ENCODE assay signal across 1 cellular context in the genomic region with DNA sequence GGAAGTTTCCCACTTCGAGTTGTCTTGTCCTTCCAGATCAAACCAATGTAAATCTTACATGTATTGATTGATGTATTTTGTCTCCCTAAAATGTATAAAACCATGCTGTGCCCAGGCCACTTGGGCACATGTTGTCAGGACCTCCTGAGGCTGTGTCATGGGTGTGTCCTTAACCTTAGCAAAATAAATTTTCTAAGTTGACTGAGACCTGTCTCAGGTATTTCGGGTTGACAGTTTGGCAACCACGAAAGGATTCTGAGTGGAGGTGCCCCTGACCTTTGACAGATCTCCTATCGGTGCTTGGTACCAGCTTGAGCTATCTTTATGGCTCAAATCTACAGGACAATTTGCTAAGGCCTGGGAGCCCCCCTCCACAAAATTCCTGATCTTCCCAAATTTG.
TF ChIP-seq lines count a peak whose summit lies in the region.

No MANE protein-coding gene starts in this region.

TF ChIP-seq in GM23338, 12 proteins besides CTCF, POLR2A, EP300 and RAD21 (continued from another document):
- TF ChIP-seq, protein P1, sequence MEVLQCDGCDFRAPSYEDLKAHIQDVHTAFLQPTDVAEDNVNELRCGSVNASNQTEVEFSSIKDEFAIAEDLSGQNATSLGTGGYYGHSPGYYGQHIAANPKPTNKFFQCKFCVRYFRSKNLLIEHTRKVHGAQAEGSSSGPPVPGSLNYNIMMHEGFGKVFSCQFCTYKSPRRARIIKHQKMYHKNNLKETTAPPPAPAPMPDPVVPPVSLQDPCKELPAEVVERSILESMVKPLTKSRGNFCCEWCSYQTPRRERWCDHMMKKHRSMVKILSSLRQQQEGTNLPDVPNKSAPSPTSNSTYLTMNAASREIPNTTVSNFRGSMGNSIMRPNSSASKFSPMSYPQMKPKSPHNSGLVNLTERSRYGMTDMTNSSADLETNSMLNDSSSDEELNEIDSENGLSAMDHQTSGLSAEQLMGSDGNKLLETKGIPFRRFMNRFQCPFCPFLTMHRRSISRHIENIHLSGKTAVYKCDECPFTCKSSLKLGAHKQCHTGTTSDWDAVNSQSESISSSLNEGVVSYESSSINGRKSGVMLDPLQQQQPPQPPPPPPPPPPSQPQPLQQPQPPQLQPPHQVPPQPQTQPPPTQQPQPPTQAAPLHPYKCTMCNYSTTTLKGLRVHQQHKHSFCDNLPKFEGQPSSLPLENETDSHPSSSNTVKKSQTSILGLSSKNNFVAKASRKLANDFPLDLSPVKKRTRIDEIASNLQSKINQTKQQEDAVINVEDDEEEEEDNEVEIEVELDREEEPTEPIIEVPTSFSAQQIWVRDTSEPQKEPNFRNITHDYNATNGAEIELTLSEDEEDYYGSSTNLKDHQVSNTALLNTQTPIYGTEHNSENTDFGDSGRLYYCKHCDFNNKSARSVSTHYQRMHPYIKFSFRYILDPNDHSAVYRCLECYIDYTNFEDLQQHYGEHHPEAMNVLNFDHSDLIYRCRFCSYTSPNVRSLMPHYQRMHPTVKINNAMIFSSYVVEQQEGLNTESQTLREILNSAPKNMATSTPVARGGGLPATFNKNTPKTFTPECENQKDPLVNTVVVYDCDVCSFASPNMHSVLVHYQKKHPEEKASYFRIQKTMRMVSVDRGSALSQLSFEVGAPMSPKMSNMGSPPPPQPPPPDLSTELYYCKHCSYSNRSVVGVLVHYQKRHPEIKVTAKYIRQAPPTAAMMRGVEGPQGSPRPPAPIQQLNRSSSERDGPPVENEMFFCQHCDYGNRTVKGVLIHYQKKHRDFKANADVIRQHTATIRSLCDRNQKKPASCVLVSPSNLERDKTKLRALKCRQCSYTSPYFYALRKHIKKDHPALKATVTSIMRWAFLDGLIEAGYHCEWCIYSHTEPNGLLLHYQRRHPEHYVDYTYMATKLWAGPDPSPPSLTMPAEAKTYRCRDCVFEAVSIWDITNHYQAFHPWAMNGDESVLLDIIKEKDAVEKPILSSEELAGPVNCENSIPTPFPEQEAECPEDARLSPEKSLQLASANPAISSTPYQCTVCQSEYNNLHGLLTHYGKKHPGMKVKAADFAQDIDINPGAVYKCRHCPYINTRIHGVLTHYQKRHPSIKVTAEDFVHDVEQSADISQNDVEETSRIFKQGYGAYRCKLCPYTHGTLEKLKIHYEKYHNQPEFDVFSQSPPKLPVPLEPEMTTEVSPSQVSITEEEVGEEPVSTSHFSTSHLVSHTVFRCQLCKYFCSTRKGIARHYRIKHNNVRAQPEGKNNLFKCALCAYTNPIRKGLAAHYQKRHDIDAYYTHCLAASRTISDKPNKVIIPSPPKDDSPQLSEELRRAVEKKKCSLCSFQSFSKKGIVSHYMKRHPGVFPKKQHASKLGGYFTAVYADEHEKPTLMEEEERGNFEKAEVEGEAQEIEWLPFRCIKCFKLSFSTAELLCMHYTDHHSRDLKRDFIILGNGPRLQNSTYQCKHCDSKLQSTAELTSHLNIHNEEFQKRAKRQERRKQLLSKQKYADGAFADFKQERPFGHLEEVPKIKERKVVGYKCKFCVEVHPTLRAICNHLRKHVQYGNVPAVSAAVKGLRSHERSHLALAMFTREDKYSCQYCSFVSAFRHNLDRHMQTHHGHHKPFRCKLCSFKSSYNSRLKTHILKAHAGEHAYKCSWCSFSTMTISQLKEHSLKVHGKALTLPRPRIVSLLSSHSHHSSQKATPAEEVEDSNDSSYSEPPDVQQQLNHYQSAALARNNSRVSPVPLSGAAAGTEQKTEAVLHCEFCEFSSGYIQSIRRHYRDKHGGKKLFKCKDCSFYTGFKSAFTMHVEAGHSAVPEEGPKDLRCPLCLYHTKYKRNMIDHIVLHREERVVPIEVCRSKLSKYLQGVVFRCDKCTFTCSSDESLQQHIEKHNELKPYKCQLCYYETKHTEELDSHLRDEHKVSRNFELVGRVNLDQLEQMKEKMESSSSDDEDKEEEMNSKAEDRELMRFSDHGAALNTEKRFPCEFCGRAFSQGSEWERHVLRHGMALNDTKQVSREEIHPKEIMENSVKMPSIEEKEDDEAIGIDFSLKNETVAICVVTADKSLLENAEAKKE (CRISPR knock-in tag; IDR thresholded peaks at IDR 0.05): no peak
- TF ChIP-seq, protein P2, sequence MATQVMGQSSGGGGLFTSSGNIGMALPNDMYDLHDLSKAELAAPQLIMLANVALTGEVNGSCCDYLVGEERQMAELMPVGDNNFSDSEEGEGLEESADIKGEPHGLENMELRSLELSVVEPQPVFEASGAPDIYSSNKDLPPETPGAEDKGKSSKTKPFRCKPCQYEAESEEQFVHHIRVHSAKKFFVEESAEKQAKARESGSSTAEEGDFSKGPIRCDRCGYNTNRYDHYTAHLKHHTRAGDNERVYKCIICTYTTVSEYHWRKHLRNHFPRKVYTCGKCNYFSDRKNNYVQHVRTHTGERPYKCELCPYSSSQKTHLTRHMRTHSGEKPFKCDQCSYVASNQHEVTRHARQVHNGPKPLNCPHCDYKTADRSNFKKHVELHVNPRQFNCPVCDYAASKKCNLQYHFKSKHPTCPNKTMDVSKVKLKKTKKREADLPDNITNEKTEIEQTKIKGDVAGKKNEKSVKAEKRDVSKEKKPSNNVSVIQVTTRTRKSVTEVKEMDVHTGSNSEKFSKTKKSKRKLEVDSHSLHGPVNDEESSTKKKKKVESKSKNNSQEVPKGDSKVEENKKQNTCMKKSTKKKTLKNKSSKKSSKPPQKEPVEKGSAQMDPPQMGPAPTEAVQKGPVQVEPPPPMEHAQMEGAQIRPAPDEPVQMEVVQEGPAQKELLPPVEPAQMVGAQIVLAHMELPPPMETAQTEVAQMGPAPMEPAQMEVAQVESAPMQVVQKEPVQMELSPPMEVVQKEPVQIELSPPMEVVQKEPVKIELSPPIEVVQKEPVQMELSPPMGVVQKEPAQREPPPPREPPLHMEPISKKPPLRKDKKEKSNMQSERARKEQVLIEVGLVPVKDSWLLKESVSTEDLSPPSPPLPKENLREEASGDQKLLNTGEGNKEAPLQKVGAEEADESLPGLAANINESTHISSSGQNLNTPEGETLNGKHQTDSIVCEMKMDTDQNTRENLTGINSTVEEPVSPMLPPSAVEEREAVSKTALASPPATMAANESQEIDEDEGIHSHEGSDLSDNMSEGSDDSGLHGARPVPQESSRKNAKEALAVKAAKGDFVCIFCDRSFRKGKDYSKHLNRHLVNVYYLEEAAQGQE (IDR thresholded peaks at IDR 0.05; ENCODE audit: unreplicated experiment): no peak
- no peak for TF ChIP-seq NANOG (IDR thresholded peaks at IDR 0.05; ENCODE audit: borderline replicate concordance)
- TF ChIP-seq STAT1 (IDR thresholded peaks at IDR 0.05; ENCODE audit: unreplicated experiment): no peak
